Comparison of ENCODE assay signal across 8 cellular contexts in the genomic region with DNA sequence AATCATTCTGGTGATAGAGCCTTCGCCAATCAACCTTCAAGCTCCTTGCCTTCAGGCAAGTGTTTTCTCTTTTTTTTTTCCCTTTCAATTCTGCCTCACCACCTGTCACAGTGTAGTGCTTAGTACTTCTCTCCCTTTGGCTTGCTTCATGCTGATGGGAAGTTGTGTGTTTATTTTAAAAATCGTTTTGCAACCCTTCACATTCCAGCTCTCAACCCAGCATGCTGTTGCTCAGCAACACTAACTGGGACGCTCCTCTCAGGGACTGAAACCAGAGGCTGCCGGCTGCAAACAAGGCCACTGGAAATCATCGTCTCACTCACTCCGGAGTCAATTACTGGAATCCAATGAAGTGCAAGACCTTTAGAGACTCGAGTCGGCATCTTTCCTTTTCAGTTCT.
DNase-seq lines count a peak whose midpoint lies in the region; ATAC-seq and TF ChIP-seq lines count a peak whose summit lies in the region.

No MANE protein-coding gene starts in this region.

- peaks cover 1% of the 10 kb centered on the region for H3K9me3 Mint-ChIP-seq in activated naive CD4-positive, alpha-beta T cell treated with anti-CD3 and anti-CD28 coated beads for 36 hours

- no peak for ATAC-seq in SK-N-SH treated with all-trans-retinoic acid at 6 μM for 48 hours

- H3K36me3 Mint-ChIP-seq in activated naive CD4-positive, alpha-beta T cell treated with anti-CD3 and anti-CD28 coated beads for 36 hours (ENCODE audit: low read depth), result no peaks in the 10 kb centered on the region

- H3K4me3 Mint-ChIP-seq in activated naive CD4-positive, alpha-beta T cell treated with anti-CD3 and anti-CD28 coated beads for 36 hours, result no peak overlapping the region

- no peaks in the 10 kb centered on the region for H3K4me1 Mint-ChIP-seq in activated naive CD4-positive, alpha-beta T cell treated with anti-CD3 and anti-CD28 coated beads for 36 hours (ENCODE audit: low read depth)

- no peaks in the 10 kb centered on the region for H3K27me3 Mint-ChIP-seq in activated naive CD4-positive, alpha-beta T cell treated with anti-CD3 and anti-CD28 coated beads for 36 hours (ENCODE audit: low read depth)

- DNase-seq in M059J (ENCODE audit: low read depth) (peak; percentile 61), amygdala (lab: John Stamatoyannopoulos, UW) (peak in 39 of 56 donors; percentile 1 to 56 (median 15)), iris pigment epithelial cell (ENCODE audit: low read depth) (peak; percentile 97), superior temporal gyrus (ENCODE audit: extremely low spot score) (peak; percentile 69), GM19240 (ENCODE audit: insufficient read length, low spot score) (no peak)
- DNase-seq in activated CD4-positive, alpha-beta T cell treated with anti-CD3 and anti-CD28 coated beads for 1 hour, result no peak
- DNase-seq in activated naive CD4-positive, alpha-beta T cell treated with anti-CD3 and anti-CD28 coated beads for 36 hours, result no peak

- no peak overlapping the region for H3K27ac Mint-ChIP-seq in activated naive CD4-positive, alpha-beta T cell treated with anti-CD3 and anti-CD28 coated beads for 36 hours

- intact Hi-C loops in activated naive CD4-positive, alpha-beta T cell treated with anti-CD3 and anti-CD28 coated beads for 36 hours (cut with micrococcal nuclease), result no loop called here

- CTCF ChIA-PET in activated naive CD4-positive, alpha-beta T cell treated with anti-CD3 and anti-CD28 coated beads for 36 hours (lab: Charles Lee), result no interaction called here

TF ChIP-seq in SK-N-SH treated with all-trans-retinoic acid at 6 μM for 48 hours, 23 proteins besides CTCF, POLR2A, EP300 and RAD21:
- TF ChIP-seq ZFP3 (CRISPR knock-in tag; IDR thresholded peaks at IDR 0.05) (no peak), TCF4 (CRISPR knock-in tag; IDR thresholded peaks at IDR 0.05; ENCODE audit: borderline replicate concordance) (no peak), RARB (CRISPR knock-in tag; IDR thresholded peaks at IDR 0.05) (no peak), SNAI2 (CRISPR knock-in tag; IDR thresholded peaks at IDR 0.05) (no peak), BACH2 (CRISPR knock-in tag; IDR thresholded peaks at IDR 0.05; ENCODE audit: borderline replicate concordance) (no peak), ESRRG (CRISPR knock-in tag; IDR thresholded peaks at IDR 0.05) (no peak), PPARA (CRISPR knock-in tag; IDR thresholded peaks at IDR 0.05; ENCODE audit: borderline replicate concordance) (no peak), ZC3H10 (CRISPR knock-in tag; IDR thresholded peaks at IDR 0.05) (no peak), CSDC2 (CRISPR knock-in tag; IDR thresholded peaks at IDR 0.05) (no peak), ZNF70 (CRISPR knock-in tag; IDR thresholded peaks at IDR 0.05) (no peak)
- TF ChIP-seq, protein P1, sequence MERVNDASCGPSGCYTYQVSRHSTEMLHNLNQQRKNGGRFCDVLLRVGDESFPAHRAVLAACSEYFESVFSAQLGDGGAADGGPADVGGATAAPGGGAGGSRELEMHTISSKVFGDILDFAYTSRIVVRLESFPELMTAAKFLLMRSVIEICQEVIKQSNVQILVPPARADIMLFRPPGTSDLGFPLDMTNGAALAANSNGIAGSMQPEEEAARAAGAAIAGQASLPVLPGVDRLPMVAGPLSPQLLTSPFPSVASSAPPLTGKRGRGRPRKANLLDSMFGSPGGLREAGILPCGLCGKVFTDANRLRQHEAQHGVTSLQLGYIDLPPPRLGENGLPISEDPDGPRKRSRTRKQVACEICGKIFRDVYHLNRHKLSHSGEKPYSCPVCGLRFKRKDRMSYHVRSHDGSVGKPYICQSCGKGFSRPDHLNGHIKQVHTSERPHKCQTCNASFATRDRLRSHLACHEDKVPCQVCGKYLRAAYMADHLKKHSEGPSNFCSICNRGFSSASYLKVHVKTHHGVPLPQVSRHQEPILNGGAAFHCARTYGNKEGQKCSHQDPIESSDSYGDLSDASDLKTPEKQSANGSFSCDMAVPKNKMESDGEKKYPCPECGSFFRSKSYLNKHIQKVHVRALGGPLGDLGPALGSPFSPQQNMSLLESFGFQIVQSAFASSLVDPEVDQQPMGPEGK (CRISPR knock-in tag; IDR thresholded peaks at IDR 0.05; ENCODE audit: borderline replicate concordance), result no peak
- TF ChIP-seq, protein P2, sequence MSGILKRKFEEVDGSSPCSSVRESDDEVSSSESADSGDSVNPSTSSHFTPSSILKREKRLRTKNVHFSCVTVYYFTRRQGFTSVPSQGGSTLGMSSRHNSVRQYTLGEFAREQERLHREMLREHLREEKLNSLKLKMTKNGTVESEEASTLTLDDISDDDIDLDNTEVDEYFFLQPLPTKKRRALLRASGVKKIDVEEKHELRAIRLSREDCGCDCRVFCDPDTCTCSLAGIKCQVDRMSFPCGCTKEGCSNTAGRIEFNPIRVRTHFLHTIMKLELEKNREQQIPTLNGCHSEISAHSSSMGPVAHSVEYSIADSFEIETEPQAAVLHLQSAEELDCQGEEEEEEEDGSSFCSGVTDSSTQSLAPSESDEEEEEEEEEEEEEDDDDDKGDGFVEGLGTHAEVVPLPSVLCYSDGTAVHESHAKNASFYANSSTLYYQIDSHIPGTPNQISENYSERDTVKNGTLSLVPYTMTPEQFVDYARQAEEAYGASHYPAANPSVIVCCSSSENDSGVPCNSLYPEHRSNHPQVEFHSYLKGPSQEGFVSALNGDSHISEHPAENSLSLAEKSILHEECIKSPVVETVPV (CRISPR knock-in tag; IDR thresholded peaks at IDR 0.05), result no peak
- TF ChIP-seq, protein P3, sequence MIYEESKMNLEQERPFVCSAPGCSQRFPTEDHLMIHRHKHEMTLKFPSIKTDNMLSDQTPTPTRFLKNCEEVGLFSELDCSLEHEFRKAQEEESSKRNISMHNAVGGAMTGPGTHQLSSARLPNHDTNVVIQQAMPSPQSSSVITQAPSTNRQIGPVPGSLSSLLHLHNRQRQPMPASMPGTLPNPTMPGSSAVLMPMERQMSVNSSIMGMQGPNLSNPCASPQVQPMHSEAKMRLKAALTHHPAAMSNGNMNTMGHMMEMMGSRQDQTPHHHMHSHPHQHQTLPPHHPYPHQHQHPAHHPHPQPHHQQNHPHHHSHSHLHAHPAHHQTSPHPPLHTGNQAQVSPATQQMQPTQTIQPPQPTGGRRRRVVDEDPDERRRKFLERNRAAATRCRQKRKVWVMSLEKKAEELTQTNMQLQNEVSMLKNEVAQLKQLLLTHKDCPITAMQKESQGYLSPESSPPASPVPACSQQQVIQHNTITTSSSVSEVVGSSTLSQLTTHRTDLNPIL (CRISPR knock-in tag; IDR thresholded peaks at IDR 0.05; ENCODE audit: low read depth), result no peak
TF ChIP-seq in SK-N-SH treated with all-trans-retinoic acid at 6 μM for 48 hours: peak in this region for 0.

Comparison
In these comparisons a context has a peak if more than half of its experiments do, and no peak if none do; other contexts are left out.
1. DNase-seq: peak in M059J (single experiment), amygdala (39 of 56), iris pigment epithelial cell (single experiment) and superior temporal gyrus (single experiment); none in activated CD4-positive, alpha-beta T cell treated with anti-CD3 and anti-CD28 coated beads for 1 hour (single experiment), GM19240 (single experiment) and activated naive CD4-positive, alpha-beta T cell treated with anti-CD3 and anti-CD28 coated beads for 36 hours (single experiment).